ENCODE assay signal across 27 cellular contexts in genomic region chr18:54169710-54170403, GRCh38. TPM values are rescaled to one million over a fixed set of nuclear protein-coding genes. Genes with fewer than 3 reads are reported as not detected.
A peak's percentile ranks its signal among the peaks of the same experiment; 100 is the strongest.
DNase-seq lines count a peak whose midpoint lies in the region; ATAC-seq, FAIRE-seq and TF ChIP-seq lines count a peak whose summit lies in the region.
"Had no signal": no experiment of that assay in that cellular context is flagged by ENCODE, and none has a peak within 500 bp of the region (broad histone marks: within the 10 kb centered on the region; RNA-seq: fewer than 3 reads in every experiment).

No MANE protein-coding gene starts in this region.

- H3K27ac Mint-ChIP-seq in activated naive CD8-positive, alpha-beta T cell, result peak overlapping the region; percentile 41
- H3K27ac Mint-ChIP-seq in activated naive CD8-positive, alpha-beta T cell treated with anti-CD3 and anti-CD28 coated beads for 36 hours, result no peak overlapping the region
- H3K27ac Mint-ChIP-seq in HFFc6 (peak overlapping the region; percentile 49), astrocyte (ENCODE audit: unreplicated experiment) (no peak overlapping the region), naive B cell (peak overlapping the region in 4 of 6 donors; percentile 8 to 83 (median 72))

- H3K79me2 ChIP-seq in astrocyte (ENCODE audit: insufficient read depth, low read length), result peaks cover 58% of the 10 kb centered on the region

- H3K36me3 Mint-ChIP-seq in activated naive CD8-positive, alpha-beta T cell, result peaks cover 10% of the 10 kb centered on the region
- peaks cover 4% of the 10 kb centered on the region for H3K36me3 Mint-ChIP-seq in activated naive CD8-positive, alpha-beta T cell treated with anti-CD3 and anti-CD28 coated beads for 36 hours
- peaks cover 14% of the 10 kb centered on the region for H3K36me3 Mint-ChIP-seq in HFFc6 (ENCODE audit: low read depth)
- peaks cover 9% of the 10 kb centered on the region for H3K36me3 Mint-ChIP-seq in astrocyte (ENCODE audit: low read depth, unreplicated experiment)
- peaks cover 0 to 5% of the 10 kb centered on the region in 2 donors for H3K36me3 Mint-ChIP-seq in naive B cell

- FAIRE-seq in astrocyte (lab: Jason Lieb, UNC), result peak; percentile 13
- FAIRE-seq: A549, GM12878, HTR-8/SVneo had no signal

- TF ChIP-seq CTCF in HFFc6 (IDR thresholded peaks at IDR 0.05), result no peak
- TF ChIP-seq CTCF in astrocyte (IDR thresholded peaks at IDR 0.05; ENCODE audit: insufficient read depth, low read depth, low read length), result no peak

- intact Hi-C loops in head of caudate nucleus (cut with DNase I), result no loop called here

- H3K27me3 Mint-ChIP-seq in activated naive CD8-positive, alpha-beta T cell, result no peaks in the 10 kb centered on the region
- H3K27me3 Mint-ChIP-seq in activated naive CD8-positive, alpha-beta T cell treated with anti-CD3 and anti-CD28 coated beads for 36 hours, result no peaks in the 10 kb centered on the region
- H3K27me3 Mint-ChIP-seq in HFFc6 (ENCODE audit: insufficient read depth), result no peaks in the 10 kb centered on the region; the same call in none of the 2 replicates
- no peaks in the 10 kb centered on the region for H3K27me3 Mint-ChIP-seq in astrocyte (ENCODE audit: low read depth, unreplicated experiment)
- no peaks in the 10 kb centered on the region for H3K27me3 Mint-ChIP-seq in naive B cell
- H3K27me3 Mint-ChIP-seq: CD4-positive, alpha-beta memory T cell had no signal

- H3K4me1 ChIP-seq in astrocyte (ENCODE audit: insufficient read depth, low read length), result peaks cover 3% of the 10 kb centered on the region
- H3K4me1 ChIP-seq: A549, Caco-2, HAP-1 had no signal

- H3K4me2 ChIP-seq in astrocyte (ENCODE audit: low read length), result no peak overlapping the region
- H3K4me2 ChIP-seq: A549, PC-9 had no signal

- peaks cover 9% of the 10 kb centered on the region for H3K36me3 ChIP-seq in astrocyte (ENCODE audit: insufficient read depth, low read length)
- H3K36me3 ChIP-seq: HAP-1 had no signal

- H4K20me1 ChIP-seq in astrocyte (ENCODE audit: insufficient read depth, low read length), result peaks cover 34% of the 10 kb centered on the region

- no peak overlapping the region for H3K4me3 ChIP-seq in astrocyte (ENCODE audit: insufficient read depth, low read depth, low read length)
- H3K4me3 ChIP-seq: A549, GM12878, HAP-1, MG63, PC-9, SJSA1 had no signal

- no peak overlapping the region for H3K9ac ChIP-seq in astrocyte (ENCODE audit: low read length)

- no peaks in the 10 kb centered on the region for H3K9me3 Mint-ChIP-seq in activated naive CD8-positive, alpha-beta T cell (ENCODE audit: low read depth)
- H3K9me3 Mint-ChIP-seq in activated naive CD8-positive, alpha-beta T cell treated with anti-CD3 and anti-CD28 coated beads for 36 hours, result no peaks in the 10 kb centered on the region
- H3K9me3 Mint-ChIP-seq in HFFc6 (no peaks in the 10 kb centered on the region), astrocyte (ENCODE audit: unreplicated experiment) (no peaks in the 10 kb centered on the region), naive B cell (no peaks in the 10 kb centered on the region)
- H3K9me3 Mint-ChIP-seq: CD4-positive, alpha-beta memory T cell had no signal

- H3K27me3 ChIP-seq in astrocyte (ENCODE audit: insufficient read depth, low read length), result no peaks in the 10 kb centered on the region
- H3K27me3 ChIP-seq: MG63, SJSA1 had no signal

- H3K4me3 Mint-ChIP-seq in activated naive CD8-positive, alpha-beta T cell, result no peak overlapping the region
- no peak overlapping the region for H3K4me3 Mint-ChIP-seq in activated naive CD8-positive, alpha-beta T cell treated with anti-CD3 and anti-CD28 coated beads for 36 hours
- H3K4me3 Mint-ChIP-seq in HFFc6 (no peak overlapping the region), astrocyte (ENCODE audit: unreplicated experiment) (no peak overlapping the region), naive B cell (no peak overlapping the region)
- H3K4me3 Mint-ChIP-seq: CD4-positive, alpha-beta memory T cell had no signal

- H3K4me1 Mint-ChIP-seq in activated naive CD8-positive, alpha-beta T cell (ENCODE audit: low read depth), result peaks cover 22% of the 10 kb centered on the region
- H3K4me1 Mint-ChIP-seq in activated naive CD8-positive, alpha-beta T cell treated with anti-CD3 and anti-CD28 coated beads for 36 hours, result peaks cover 19% of the 10 kb centered on the region
- H3K4me1 Mint-ChIP-seq in HFFc6 (ENCODE audit: low read depth) (peaks cover 57% of the 10 kb centered on the region), astrocyte (ENCODE audit: low read depth, unreplicated experiment) (peaks cover 18% of the 10 kb centered on the region), naive B cell (peaks cover 6 to 39% (median 14%) of the 10 kb centered on the region in 3 donors)

- H3K27ac ChIP-seq in astrocyte (ENCODE audit: low read depth, low read length), result no peak overlapping the region
- H3K27ac ChIP-seq: A549, PC-9, SJSA1 had no signal

- DNase-seq in activated naive CD8-positive, alpha-beta T cell treated with anti-CD3 and anti-CD28 coated beads for 36 hours, result no peak
- no peak for DNase-seq in HFFc6
- DNase-seq in astrocyte (ENCODE audit: low read depth), result no peak
- no peak for DNase-seq in naive B cell
- no peak for DNase-seq in cortex of kidney (lab: John Stamatoyannopoulos, UW)
- no peak for DNase-seq in head of caudate nucleus
- DNase-seq: C1 segment of cervical spinal cord; Caco-2; CD4-positive, alpha-beta memory T cell; DMS 273 treated with DMSO at 0.1 percent for 48 hours; DMS79; GDM1; GOT3; KBM-7; MG63; NCI-H1105 treated with DMSO at 0.1 percent for 48 hours; NCI-H2029 treated with DMSO at 0.1 percent for 48 hours; NCI-H526 treated with DMSO at 0.1 percent for 48 hours; PC-9; Right ventricle myocardium superior; RPMI8226 had no signal

- H2AFZ ChIP-seq in astrocyte (ENCODE audit: low read depth, low read length), result no peak overlapping the region
- H2AFZ ChIP-seq: PC-9 had no signal

- no peak for ATAC-seq in naive B cell (ENCODE audit: low read depth in 2 of 2)
- ATAC-seq: A549, GM12878 had no signal

- no peaks in the 10 kb centered on the region for H3K9me3 ChIP-seq in astrocyte (ENCODE audit: insufficient read depth, low read depth, low read length)
- H3K9me3 ChIP-seq: A549, Caco-2, HAP-1, MG63, SJSA1 had no signal

RNA-seq across cellular contexts. Expression of gene MBD2, which starts 54.6 kb away (rescaled TPM):
- 100 to 1,000 TPM; 116 to 133 TPM for total RNA-seq in activated naive CD8-positive, alpha-beta T cell treated with anti-CD3 and anti-CD28 coated beads for 36 hours
- 100 to 1,000 TPM in 1 of 6 experiments, 10 to 100 TPM in 5; 84.8 to 104 (median 88.9) TPM for total RNA-seq in HFFc6 (2021; fragmentation: NEBNext Ultra II Directional; extraction: Animal tissue kit (Norgen Biotek cat#: 25700))
- total RNA-seq in astrocyte, result 53.1 and 59.1 TPM in 2 replicates
- 10 to 100 TPM; 11.5 to 39.0 (median 22.7) TPM for polyA plus RNA-seq in naive B cell (ENCODE audit: low read depth in 6 of 6)

Comparison
In these comparisons a context has a peak if more than half of its experiments do, and no peak if none do; other contexts are left out.
1. H3K27ac Mint-ChIP-seq: peak in activated naive CD8-positive, alpha-beta T cell (single experiment), HFFc6 (single experiment) and naive B cell (4 of 6); none in activated naive CD8-positive, alpha-beta T cell treated with anti-CD3 and anti-CD28 coated beads for 36 hours (single experiment) and astrocyte (single experiment).